ENCODE assay signal across 15 cellular contexts in the genomic region with DNA sequence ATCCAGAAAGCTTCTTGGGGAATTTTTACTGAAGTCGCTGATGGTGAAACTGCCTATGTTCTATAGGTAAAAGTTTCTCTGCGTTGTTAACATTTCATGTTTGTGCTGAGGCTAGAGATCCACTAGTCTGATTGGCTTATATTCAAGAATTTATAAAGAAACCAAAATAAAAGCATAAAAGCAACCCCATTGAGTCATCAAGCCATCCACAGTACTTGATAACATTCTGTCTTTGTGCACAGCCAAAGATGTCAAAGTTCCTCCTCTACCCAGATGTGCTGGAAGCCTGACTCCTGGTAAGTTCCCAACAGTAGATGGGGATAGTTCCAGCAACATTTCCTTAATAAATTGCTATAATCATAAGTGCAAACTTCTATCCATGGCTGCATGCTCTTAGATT.
DNase-seq lines count a peak whose midpoint lies in the region; ATAC-seq and TF ChIP-seq lines count a peak whose summit lies in the region.
"Had no signal": no experiment of that assay in that cellular context is flagged by ENCODE, and none has a peak within 500 bp of the region (broad histone marks: within the 10 kb centered on the region; RNA-seq: fewer than 3 reads in every experiment).

No MANE protein-coding gene starts in this region.

- no peak overlapping the region for H3K4me3 ChIP-seq in fibroblast of pulmonary artery (replicated peaks; ENCODE audit: low read depth, low read length)
- H3K4me3 ChIP-seq: gastroesophageal sphincter had no signal

- TF ChIP-seq CTCF in fibroblast of pulmonary artery (IDR thresholded peaks at IDR 0.05; ENCODE audit: low read length, missing control alignments) (peak; percentile 23), omental fat pad (IDR thresholded peaks at IDR 0.05) (no peak)

- DNase-seq in AG20443 (ENCODE audit: low spot score) (peak; percentile 64), RPMI7951 (ENCODE audit: low read depth) (peak; percentile 87), fibroblast of pulmonary artery (ENCODE audit: low read depth) (peak; percentile 91), omental fat pad (ENCODE audit: low spot score) (no peak), iPS-NIHi11 (ENCODE audit: low spot score) (no peak)
- no peak for DNase-seq in activated CD8-positive, alpha-beta memory T cell treated with anti-CD3 and anti-CD28 coated beads, Interleukin-2, amount 50 U/mL, for 4 hours
- DNase-seq in activated CD4-positive, alpha-beta T cell treated with anti-CD3 and anti-CD28 coated beads, Interleukin-2, amount 50 U/mL, for 1 hour = no peak
- DNase-seq: activated CD4-positive, alpha-beta T cell treated with anti-CD3 and anti-CD28 coated beads for 1 hour; C1 segment of cervical spinal cord; GF-D8; left colon; NCI-H2081; occipital lobe had no signal

- ATAC-seq in omental fat pad (ENCODE audit: low FRiP score) = peak; percentile 79
- ATAC-seq in GM19035 (IDR thresholded peaks at IDR 0.05; ENCODE audit: unreplicated experiment) = no peak
- ATAC-seq: gastroesophageal sphincter had no signal

Comparison
In these comparisons a context has a peak if more than half of its experiments do, and no peak if none do; other contexts are left out.
1. DNase-seq: peak in AG20443 (single experiment), RPMI7951 (single experiment) and fibroblast of pulmonary artery (single experiment); none in omental fat pad (single experiment), activated CD8-positive, alpha-beta memory T cell treated with anti-CD3 and anti-CD28 coated beads, Interleukin-2, amount 50 U/mL, for 4 hours (single experiment), activated CD4-positive, alpha-beta T cell treated with anti-CD3 and anti-CD28 coated beads, Interleukin-2, amount 50 U/mL, for 1 hour (single experiment) and iPS-NIHi11 (single experiment).